Comparison of ENCODE assay signal across 24 cellular contexts in the genomic region with DNA sequence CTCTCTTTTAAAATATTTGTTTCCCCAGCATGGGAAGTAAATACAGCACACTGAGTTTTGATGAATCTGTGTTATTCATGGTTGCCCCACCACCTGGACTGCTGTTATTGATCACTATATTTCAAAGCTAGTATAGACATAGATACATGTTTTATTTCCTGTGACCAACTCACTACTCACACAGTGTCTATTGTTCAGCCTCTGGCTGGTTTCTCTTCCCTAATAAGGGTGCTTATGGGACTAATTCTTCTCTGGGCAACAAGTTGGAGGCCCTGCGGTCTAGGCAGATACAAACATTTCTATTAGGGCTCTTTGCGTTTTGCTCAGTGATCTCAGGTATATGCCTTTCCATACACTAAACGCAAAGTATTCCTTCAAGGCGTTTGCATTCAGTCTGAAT.
"Had no signal": no experiment of that assay in that cellular context is flagged by ENCODE, and none has a peak within 500 bp of the region (broad histone marks: within the 10 kb centered on the region; RNA-seq: fewer than 3 reads in every experiment).

No MANE protein-coding gene starts in this region.

- DNase-seq: islet precursor cell; left ventricle myocardium inferior; midbrain; mucosa of descending colon; naive thymus-derived CD4-positive, alpha-beta T cell; ovary; right lobe of liver; stimulated activated CD4-positive, alpha-beta T cell treated with anti-CD3 and anti-CD28 coated beads, Interleukin-1b, Interleukin-23, amount 100 ng/mL, for 48 hours; stimulated activated CD4-positive, alpha-beta T cell treated with anti-CD3 and anti-CD28 coated beads, Interleukin-2, amount 100 ng/mL, for 48 hours; stimulated activated CD4-positive, alpha-beta T cell treated with anti-CD3 and anti-CD28 coated beads, Interleukin-4, amount 100 ng/mL, for 4 hours; stimulated activated CD8-positive, alpha-beta memory T cell treated with anti-CD3 and anti-CD28 coated beads, Interleukin-4, amount 100 ng/mL, for 48 hours; stimulated activated naive CD4-positive, alpha-beta T cell treated with Interleukin-2 at 50 U/mL for 16 hours; stimulated activated naive CD8-positive, alpha-beta T cell treated with anti-CD3 and anti-CD28 coated beads, Interleukin-15, amount 100 ng/mL, for 72 hours; substantia nigra; uterus had no signal

- ATAC-seq: mucosa of descending colon; naive thymus-derived CD4-positive, alpha-beta T cell; natural killer cell treated with Interleukin-12 subunit alpha and Interleukin-12 subunit beta and Interleukin-15 and Interleukin-18, amount 100 ng/mL, for 72 hours; right lobe of liver; stimulated activated memory B cell treated with anti-CD40 and anti-IgM and Interleukin-4, amounts not matched to agents 10 μg/mL and 1 μg/mL and 100 μg/mL, for 72 hours; stimulated activated naive CD8-positive, alpha-beta T cell treated with anti-CD3 and anti-CD28 coated beads, Interleukin-15, amount 100 ng/mL, for 72 hours had no signal

- H3K36me3 ChIP-seq: left ventricle myocardium inferior, ovary, right atrium auricular region, right lobe of liver, tibial nerve, uterus had no signal

- H3K4me3 ChIP-seq: left ventricle myocardium inferior, lung, mucosa of descending colon, ovary, right atrium auricular region, right lobe of liver, smooth muscle cell, tibial nerve, uterus had no signal

- H3K27me3 ChIP-seq: ovary, right atrium auricular region, right lobe of liver, tibial nerve, uterus had no signal

- H3K9me3 Mint-ChIP-seq: natural killer cell treated with Interleukin-12 subunit alpha and Interleukin-12 subunit beta and Interleukin-15 and Interleukin-18, amount 100 ng/mL, for 72 hours; stimulated activated naive CD8-positive, alpha-beta T cell treated with anti-CD3 and anti-CD28 coated beads, Interleukin-15, amount 100 ng/mL, for 72 hours; type B pancreatic cell had no signal

- H3K36me3 Mint-ChIP-seq: memory B cell; naive thymus-derived CD4-positive, alpha-beta T cell; natural killer cell treated with Interleukin-12 subunit alpha and Interleukin-12 subunit beta and Interleukin-15 and Interleukin-18, amount 100 ng/mL, for 72 hours; stimulated activated memory B cell treated with anti-CD40 and anti-IgM and Interleukin-4, amounts not matched to agents 10 μg/mL and 1 μg/mL and 100 μg/mL, for 72 hours; type B pancreatic cell had no signal

- H3K4me1 Mint-ChIP-seq: memory B cell; stimulated activated memory B cell treated with anti-CD40 and anti-IgM and Interleukin-4, amounts not matched to agents 10 μg/mL and 1 μg/mL and 100 μg/mL, for 72 hours; stimulated activated naive CD8-positive, alpha-beta T cell treated with anti-CD3 and anti-CD28 coated beads, Interleukin-15, amount 100 ng/mL, for 72 hours had no signal

- H3K4me3 Mint-ChIP-seq: memory B cell; naive thymus-derived CD4-positive, alpha-beta T cell; natural killer cell treated with Interleukin-12 subunit alpha and Interleukin-12 subunit beta and Interleukin-15 and Interleukin-18, amount 100 ng/mL, for 72 hours; stimulated activated memory B cell treated with anti-CD40 and anti-IgM and Interleukin-4, amounts not matched to agents 10 μg/mL and 1 μg/mL and 100 μg/mL, for 72 hours; stimulated activated naive CD8-positive, alpha-beta T cell treated with anti-CD3 and anti-CD28 coated beads, Interleukin-15, amount 100 ng/mL, for 72 hours; type B pancreatic cell had no signal

- H3K27me3 Mint-ChIP-seq: memory B cell; progenitor cell of endocrine pancreas; stimulated activated memory B cell treated with anti-CD40 and anti-IgM and Interleukin-4, amounts not matched to agents 10 μg/mL and 1 μg/mL and 100 μg/mL, for 72 hours had no signal

- H3K27ac Mint-ChIP-seq: memory B cell; naive thymus-derived CD4-positive, alpha-beta T cell; natural killer cell treated with Interleukin-12 subunit alpha and Interleukin-12 subunit beta and Interleukin-15 and Interleukin-18, amount 100 ng/mL, for 72 hours; stimulated activated memory B cell treated with anti-CD40 and anti-IgM and Interleukin-4, amounts not matched to agents 10 μg/mL and 1 μg/mL and 100 μg/mL, for 72 hours; stimulated activated naive CD8-positive, alpha-beta T cell treated with anti-CD3 and anti-CD28 coated beads, Interleukin-15, amount 100 ng/mL, for 72 hours; type B pancreatic cell had no signal
